Comparison of ENCODE assay signal across 2 cellular contexts in the genomic region with DNA sequence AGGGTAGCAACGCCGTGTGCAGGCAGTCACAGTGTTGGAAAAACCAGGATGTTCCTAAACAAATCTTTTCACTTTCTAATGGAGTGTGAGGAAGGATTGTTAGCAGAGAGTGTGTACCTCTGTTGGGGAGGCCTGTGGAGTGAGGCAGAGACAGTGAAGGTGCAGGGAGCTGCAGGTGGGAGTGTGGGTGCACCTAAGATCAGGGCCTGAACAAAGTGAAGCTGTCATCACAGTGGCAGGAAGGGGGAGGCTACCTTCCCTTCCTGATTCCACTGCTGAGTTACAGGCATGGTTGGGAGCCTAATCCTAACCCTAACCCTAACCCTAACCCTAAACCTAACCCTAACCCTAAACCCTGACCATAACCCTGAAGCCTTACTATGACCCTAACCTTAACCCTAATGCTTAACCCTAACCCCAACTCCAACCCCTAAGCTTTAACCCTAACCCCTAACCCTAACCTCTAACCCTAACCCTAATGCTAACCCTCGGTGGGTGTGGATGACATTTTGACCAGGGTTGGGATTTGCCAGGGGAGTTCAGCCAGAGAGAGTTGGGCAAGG.
TF ChIP-seq lines count a peak whose summit lies in the region.

No MANE protein-coding gene starts in this region.

TF ChIP-seq in IMR-90, 13 proteins besides CTCF, POLR2A, EP300 and RAD21:
- TF ChIP-seq NFE2L2 (IDR thresholded peaks at IDR 0.05; ENCODE audit: low read depth, low read length) (no peak), MAZ (IDR thresholded peaks at IDR 0.05; ENCODE audit: borderline replicate concordance, low read depth, low read length) (no peak), BHLHE40 (IDR thresholded peaks at IDR 0.05; ENCODE audit: low read depth, low read length) (no peak), RFX5 (IDR thresholded peaks at IDR 0.05; ENCODE audit: low read depth, low read length) (no peak), SMC3 (IDR thresholded peaks at IDR 0.05; ENCODE audit: low read depth, low read length) (no peak), RCOR1 (IDR thresholded peaks at IDR 0.05; ENCODE audit: insufficient replicate concordance, low read length) (no peak), MAFK (IDR thresholded peaks at IDR 0.05; ENCODE audit: low read depth, low read length) (no peak), CEBPB (IDR thresholded peaks at IDR 0.05; ENCODE audit: low read depth, low read length) (no peak), MXI1 (IDR thresholded peaks at IDR 0.05; ENCODE audit: borderline replicate concordance, low read depth, low read length) (no peak), FOS (IDR thresholded peaks at IDR 0.05; ENCODE audit: low read depth, low read length) (no peak), CHD1 (IDR thresholded peaks at IDR 0.05; ENCODE audit: low read depth, low read length) (no peak)
- TF ChIP-seq, protein P1, sequence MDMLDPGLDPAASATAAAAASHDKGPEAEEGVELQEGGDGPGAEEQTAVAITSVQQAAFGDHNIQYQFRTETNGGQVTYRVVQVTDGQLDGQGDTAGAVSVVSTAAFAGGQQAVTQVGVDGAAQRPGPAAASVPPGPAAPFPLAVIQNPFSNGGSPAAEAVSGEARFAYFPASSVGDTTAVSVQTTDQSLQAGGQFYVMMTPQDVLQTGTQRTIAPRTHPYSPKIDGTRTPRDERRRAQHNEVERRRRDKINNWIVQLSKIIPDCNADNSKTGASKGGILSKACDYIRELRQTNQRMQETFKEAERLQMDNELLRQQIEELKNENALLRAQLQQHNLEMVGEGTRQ (IDR thresholded peaks at IDR 0.05; ENCODE audit: low read depth, low read length) = no peak
- TF ChIP-seq, protein P2, sequence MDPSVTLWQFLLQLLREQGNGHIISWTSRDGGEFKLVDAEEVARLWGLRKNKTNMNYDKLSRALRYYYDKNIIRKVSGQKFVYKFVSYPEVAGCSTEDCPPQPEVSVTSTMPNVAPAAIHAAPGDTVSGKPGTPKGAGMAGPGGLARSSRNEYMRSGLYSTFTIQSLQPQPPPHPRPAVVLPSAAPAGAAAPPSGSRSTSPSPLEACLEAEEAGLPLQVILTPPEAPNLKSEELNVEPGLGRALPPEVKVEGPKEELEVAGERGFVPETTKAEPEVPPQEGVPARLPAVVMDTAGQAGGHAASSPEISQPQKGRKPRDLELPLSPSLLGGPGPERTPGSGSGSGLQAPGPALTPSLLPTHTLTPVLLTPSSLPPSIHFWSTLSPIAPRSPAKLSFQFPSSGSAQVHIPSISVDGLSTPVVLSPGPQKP (IDR thresholded peaks at IDR 0.05; ENCODE audit: borderline replicate concordance, low read depth, low read length) = no peak
TF ChIP-seq in IMR-90: peak in this region for 0.

TF ChIP-seq in K562, 482 proteins besides CTCF, POLR2A, EP300 and RAD21:
- TF ChIP-seq ZNF586 (CRISPR knock-in tag; conservative IDR thresholded peaks at IDR 0.05) = no peak
- TF ChIP-seq, protein P3, sequence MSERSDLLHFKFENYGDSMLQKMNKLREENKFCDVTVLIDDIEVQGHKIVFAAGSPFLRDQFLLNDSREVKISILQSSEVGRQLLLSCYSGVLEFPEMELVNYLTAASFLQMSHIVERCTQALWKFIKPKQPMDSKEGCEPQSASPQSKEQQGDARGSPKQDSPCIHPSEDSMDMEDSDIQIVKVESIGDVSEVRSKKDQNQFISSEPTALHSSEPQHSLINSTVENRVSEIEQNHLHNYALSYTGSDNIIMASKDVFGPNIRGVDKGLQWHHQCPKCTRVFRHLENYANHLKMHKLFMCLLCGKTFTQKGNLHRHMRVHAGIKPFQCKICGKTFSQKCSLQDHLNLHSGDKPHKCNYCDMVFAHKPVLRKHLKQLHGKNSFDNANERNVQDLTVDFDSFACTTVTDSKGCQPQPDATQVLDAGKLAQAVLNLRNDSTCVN (CRISPR knock-in tag; IDR thresholded peaks at IDR 0.05) = 0 out of 2 replicates have a peak, but pooled peaks have one; percentile 26
- TF ChIP-seq, protein P4, sequence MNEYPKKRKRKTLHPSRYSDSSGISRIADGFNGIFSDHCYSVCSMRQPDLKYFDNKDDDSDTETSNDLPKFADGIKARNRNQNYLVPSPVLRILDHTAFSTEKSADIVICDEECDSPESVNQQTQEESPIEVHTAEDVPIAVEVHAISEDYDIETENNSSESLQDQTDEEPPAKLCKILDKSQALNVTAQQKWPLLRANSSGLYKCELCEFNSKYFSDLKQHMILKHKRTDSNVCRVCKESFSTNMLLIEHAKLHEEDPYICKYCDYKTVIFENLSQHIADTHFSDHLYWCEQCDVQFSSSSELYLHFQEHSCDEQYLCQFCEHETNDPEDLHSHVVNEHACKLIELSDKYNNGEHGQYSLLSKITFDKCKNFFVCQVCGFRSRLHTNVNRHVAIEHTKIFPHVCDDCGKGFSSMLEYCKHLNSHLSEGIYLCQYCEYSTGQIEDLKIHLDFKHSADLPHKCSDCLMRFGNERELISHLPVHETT (CRISPR knock-in tag; conservative IDR thresholded peaks at IDR 0.05 in 1 of 2, IDR thresholded peaks at IDR 0.05 in 1 of 2) = no peak
- TF ChIP-seq CREBBP (IDR thresholded peaks at IDR 0.05; ENCODE audit: low read depth, low read length) = peak; percentile 91
- TF ChIP-seq ELF4 (CRISPR knock-in tag; IDR thresholded peaks at IDR 0.05) = 0 out of 2 replicates have a peak, but pooled peaks have one; percentile 8
- peak; percentile 75 for TF ChIP-seq OTX1 (CRISPR knock-in tag; IDR thresholded peaks at IDR 0.05)
- TF ChIP-seq NUFIP1 (IDR thresholded peaks at IDR 0.05; ENCODE audit: partially characterized antibody) = no peak
- TF ChIP-seq SNRNP70 (optimal IDR thresholded peaks at IDR 0.05; ENCODE audit: low read depth, low read length) = no peak
